ENCODE assay signal across 8 cellular contexts in the genomic region with DNA sequence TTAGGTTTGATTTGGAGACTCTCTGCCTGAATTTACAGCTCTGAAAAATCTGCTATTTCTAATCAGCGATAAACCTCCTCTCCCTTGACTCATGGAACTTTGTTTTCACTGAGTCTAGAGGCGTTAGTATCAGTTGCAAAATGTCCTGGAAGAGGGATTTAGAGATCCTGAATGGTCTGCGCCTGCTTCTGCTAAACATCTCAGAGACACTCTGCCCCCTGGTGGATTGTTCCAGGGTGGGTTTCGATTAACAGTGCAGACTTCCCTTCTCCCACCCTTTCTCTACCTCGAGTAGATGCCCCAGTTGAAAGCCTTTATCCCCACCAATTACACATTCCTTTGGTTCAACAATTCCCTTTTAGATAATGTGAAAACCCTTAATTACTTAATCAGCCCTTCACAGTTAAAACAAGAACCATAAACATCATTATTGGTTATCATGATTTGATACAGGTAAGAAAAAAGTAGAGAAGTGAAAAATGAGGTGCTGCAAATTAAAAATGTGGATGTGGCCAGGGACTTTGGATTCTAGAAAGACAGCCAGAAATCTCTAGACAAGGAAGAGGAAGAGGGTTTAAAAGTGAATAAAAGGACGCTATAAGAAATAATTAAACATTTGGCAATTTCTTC. TPM values are rescaled to one million over a fixed set of nuclear protein-coding genes. Genes with fewer than 3 reads are reported as not detected.
DNase-seq lines count a peak whose midpoint lies in the region; TF ChIP-seq lines count a peak whose summit lies in the region.

No MANE protein-coding gene starts in this region.

- H3K27ac ChIP-seq in HL-60 (replicated peaks): no peak overlapping the region

- TF ChIP-seq CTCF in GM20000 (IDR thresholded peaks at IDR 0.05; ENCODE audit: extremely low read depth, missing control alignments): peak; percentile 52
- TF ChIP-seq CTCF in HL-60 (IDR thresholded peaks at IDR 0.05; ENCODE audit: insufficient read depth, low read length): peak; percentile 49

- H3K4me3 ChIP-seq in HL-60 (replicated peaks; ENCODE audit: insufficient read depth, low read length): no peak overlapping the region

- DNase-seq in NCI-H2107 treated with DMSO at 0.1 percent for 48 hours (lab: John Stamatoyannopoulos, UW; ENCODE audit: unreplicated experiment): peak; percentile 9
- DNase-seq in NCI-H2107 (lab: John Stamatoyannopoulos, UW): no peak
- peak; percentile 68 for DNase-seq in GM20000 (ENCODE audit: low spot score)
- peak in 1 of 2 experiments; percentile 42 for DNase-seq in HL-60 (ENCODE audit: low read depth in 1 of 2, low spot score in 1 of 2)
- peak; percentile 32 for DNase-seq in RPMI8226
- peak; percentile 78 to 92 for DNase-seq in dermis microvascular lymphatic vessel endothelial cell (ENCODE audit: low read depth in 2 of 2)
- peak; percentile 90 to 95 for DNase-seq in lung microvascular endothelial cell (ENCODE audit: low read depth in 2 of 2)
- DNase-seq in ureter (ENCODE audit: low spot score): peak; percentile 65

- H3K27me3 ChIP-seq in HL-60 (ENCODE audit: insufficient read depth, poor library complexity, severe bottlenecking): peaks cover 16% of the 10 kb centered on the region

RNA-seq across cellular contexts. Expression of a gene that starts 5.5 kb away (rescaled TPM):
- 2.1 and 3.5 TPM in 2 replicates for total RNA-seq in dermis microvascular lymphatic vessel endothelial cell
- total RNA-seq in lung microvascular endothelial cell: 2.4 and 3.1 TPM in 2 replicates
- total RNA-seq in ureter: 1.9 TPM
